13 cellular contexts compared by ENCODE assay signal in the genomic region with DNA sequence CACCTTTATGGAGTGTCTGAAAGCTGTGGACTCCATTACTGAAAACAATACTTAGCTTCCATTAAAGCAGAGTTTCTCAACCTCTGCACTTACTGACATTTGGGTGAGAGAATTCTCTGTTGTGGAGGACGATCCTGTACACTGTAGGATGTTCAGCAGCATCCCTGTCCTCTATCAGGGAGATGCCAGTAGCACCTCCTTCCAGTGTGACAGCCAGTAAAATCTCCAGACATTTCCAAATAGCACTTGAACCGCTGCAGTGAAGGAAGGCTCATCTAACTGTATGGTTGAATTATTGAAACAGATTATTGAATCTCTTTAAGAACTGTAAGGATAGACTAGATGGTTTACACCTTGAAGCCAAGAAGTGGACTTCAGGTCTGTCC. TPM values are rescaled to one million over a fixed set of nuclear protein-coding genes. Genes with fewer than 3 reads are reported as not detected.
A peak's percentile ranks its signal among the peaks of the same experiment; 100 is the strongest.
DNase-seq lines count a peak whose midpoint lies in the region; ATAC-seq and TF ChIP-seq lines count a peak whose summit lies in the region.
"Had no signal": no experiment of that assay in that cellular context is flagged by ENCODE, and none has a peak within 500 bp of the region (broad histone marks: within the 10 kb centered on the region; RNA-seq: fewer than 3 reads in every experiment).

No MANE protein-coding gene starts in this region.

- ATAC-seq in CD4-positive, alpha-beta T cell (ENCODE audit: poor library complexity), result no peak
- peak; percentile 4 for ATAC-seq in GM19023 (IDR thresholded peaks at IDR 0.05; ENCODE audit: unreplicated experiment)
- ATAC-seq in HG03442 (IDR thresholded peaks at IDR 0.05; ENCODE audit: unreplicated experiment), result peak; percentile 5
- no peak for ATAC-seq in activated naive CD8-positive, alpha-beta T cell treated with anti-CD3 and anti-CD28 coated beads, Interleukin-2, amount 50 U/mL, for 24 hours
- ATAC-seq in GM19328 (IDR thresholded peaks at IDR 0.05; ENCODE audit: unreplicated experiment), result no peak
- no peak for ATAC-seq in Right ventricle myocardium inferior
- ATAC-seq in HG02798 (IDR thresholded peaks at IDR 0.05; ENCODE audit: poor library complexity, unreplicated experiment), result no peak
- ATAC-seq: heart left ventricle had no signal

- CTCF ChIA-PET in CD4-positive, alpha-beta T cell (lab: Charles Lee), result interaction anchor here (0.9 to 1.6 kb wide), 4 partner anchors 12 to 49 kb away, joined by 3 to 13 read pairs (median 4); no protein-coding TSS in a partner anchor

- no peak for DNase-seq in CD4-positive, alpha-beta T cell
- DNase-seq in activated naive CD8-positive, alpha-beta T cell treated with anti-CD3 and anti-CD28 coated beads, Interleukin-2, amount 50 U/mL, for 24 hours, result no peak
- DNase-seq in Right ventricle myocardium inferior (ENCODE audit: missing footprints) (no peak), osteocyte (ENCODE audit: extremely low spot score, unreplicated experiment) (no peak)
- DNase-seq: heart left ventricle, left ventricle myocardium inferior, NCI-H69, testis had no signal

- H3K27ac Mint-ChIP-seq in CD4-positive, alpha-beta T cell, result peak overlapping the region; percentile 95
- peak overlapping the region; percentile 97 for H3K27ac Mint-ChIP-seq in activated naive CD8-positive, alpha-beta T cell treated with anti-CD3 and anti-CD28 coated beads, Interleukin-2, amount 50 U/mL, for 24 hours
- no peak overlapping the region for H3K27ac Mint-ChIP-seq in osteocyte (ENCODE audit: unreplicated experiment)

- H3K9me3 ChIP-seq in CD4-positive, alpha-beta T cell (ENCODE audit: control insufficient read depth, low read length), result no peaks in the 10 kb centered on the region
- H3K9me3 ChIP-seq: testis had no signal

- peak overlapping the region; percentile 76 for H3K27ac ChIP-seq in CD4-positive, alpha-beta T cell (ENCODE audit: low read depth, low read length)
- H3K27ac ChIP-seq: cardiac muscle cell, left ventricle myocardium inferior, testis had no signal

- peaks cover 82% of the 10 kb centered on the region for H3K4me1 Mint-ChIP-seq in CD4-positive, alpha-beta T cell (ENCODE audit: low read depth)
- peaks cover 73% of the 10 kb centered on the region for H3K4me1 Mint-ChIP-seq in activated naive CD8-positive, alpha-beta T cell treated with anti-CD3 and anti-CD28 coated beads, Interleukin-2, amount 50 U/mL, for 24 hours
- H3K4me1 Mint-ChIP-seq in osteocyte (ENCODE audit: unreplicated experiment), result peaks cover 33% of the 10 kb centered on the region

- peak overlapping the region; percentile 80 for H3K4me3 Mint-ChIP-seq in CD4-positive, alpha-beta T cell
- H3K4me3 Mint-ChIP-seq in activated naive CD8-positive, alpha-beta T cell treated with anti-CD3 and anti-CD28 coated beads, Interleukin-2, amount 50 U/mL, for 24 hours, result peak overlapping the region; percentile 93
- no peak overlapping the region for H3K4me3 Mint-ChIP-seq in osteocyte (ENCODE audit: unreplicated experiment)

- H3K9me3 Mint-ChIP-seq in CD4-positive, alpha-beta T cell, result peaks cover 3% of the 10 kb centered on the region
- H3K9me3 Mint-ChIP-seq in activated naive CD8-positive, alpha-beta T cell treated with anti-CD3 and anti-CD28 coated beads, Interleukin-2, amount 50 U/mL, for 24 hours, result peaks cover 4% of the 10 kb centered on the region
- H3K9me3 Mint-ChIP-seq in osteocyte (ENCODE audit: unreplicated experiment), result peaks cover 7% of the 10 kb centered on the region

- no peaks in the 10 kb centered on the region for H3K27me3 Mint-ChIP-seq in CD4-positive, alpha-beta T cell
- H3K27me3 Mint-ChIP-seq in activated naive CD8-positive, alpha-beta T cell treated with anti-CD3 and anti-CD28 coated beads, Interleukin-2, amount 50 U/mL, for 24 hours, result no peaks in the 10 kb centered on the region
- H3K27me3 Mint-ChIP-seq in osteocyte (ENCODE audit: unreplicated experiment), result no peaks in the 10 kb centered on the region

- intact Hi-C loops in CD4-positive, alpha-beta T cell (cut with DNase I, micrococcal nuclease), result loop anchor here in 1 of 2 experiments (2.0 to 5.0 kb wide), 2 partner anchors 28 to 44 kb away; no protein-coding TSS in a partner anchor
- intact Hi-C loops in Right ventricle myocardium inferior (cut with DNase I), result no loop called here

- TF ChIP-seq CTCF in CD4-positive, alpha-beta T cell (IDR thresholded peaks at IDR 0.05), result no peak
- no peak for TF ChIP-seq CTCF in osteocyte (IDR thresholded peaks at IDR 0.05)

- peaks cover 18% of the 10 kb centered on the region for H3K36me3 Mint-ChIP-seq in CD4-positive, alpha-beta T cell (ENCODE audit: low read depth)
- peaks cover 23% of the 10 kb centered on the region for H3K36me3 Mint-ChIP-seq in activated naive CD8-positive, alpha-beta T cell treated with anti-CD3 and anti-CD28 coated beads, Interleukin-2, amount 50 U/mL, for 24 hours (ENCODE audit: low read depth)
- peaks cover 4% of the 10 kb centered on the region for H3K36me3 Mint-ChIP-seq in osteocyte (ENCODE audit: unreplicated experiment)

- no peaks in the 10 kb centered on the region for H3K27me3 ChIP-seq in CD4-positive, alpha-beta T cell (ENCODE audit: control insufficient read depth, insufficient read depth, low read length)
- H3K27me3 ChIP-seq: cardiac muscle cell, heart left ventricle, testis had no signal

- POLR2A ChIA-PET in CD4-positive, alpha-beta T cell (lab: Charles Lee), result interaction anchor here (0.8 to 3.2 kb wide), 6 partner anchors 10 to 53 kb away, joined by 3 to 53 read pairs (median 6); no protein-coding TSS in a partner anchor

RNA-seq across cellular contexts. Expression of a gene that starts 3.1 kb away (rescaled TPM):
- 100 to 1,000 TPM; 136 to 140 TPM for total RNA-seq in CD4-positive, alpha-beta T cell
- total RNA-seq in Right ventricle myocardium inferior (33.7 TPM), osteocyte (51.7 and 52.0 TPM in 2 replicates)

Comparison
In these comparisons a context has a peak if more than half of its experiments do, and no peak if none do; other contexts are left out.
1. ATAC-seq: peak in GM19023 (single experiment) and HG03442 (single experiment); none in CD4-positive, alpha-beta T cell (single experiment), activated naive CD8-positive, alpha-beta T cell treated with anti-CD3 and anti-CD28 coated beads, Interleukin-2, amount 50 U/mL, for 24 hours (single experiment), GM19328 (single experiment), Right ventricle myocardium inferior (single experiment) and HG02798 (single experiment).